Comparison of ENCODE assay signal across 1 cellular context in genomic region chr13:48001999-48002398, GRCh38.
TF ChIP-seq lines count a peak whose summit lies in the region.

No MANE protein-coding gene starts in this region.

TF ChIP-seq in K562, 482 proteins besides CTCF, POLR2A, EP300 and RAD21:
- TF ChIP-seq, protein P1, sequence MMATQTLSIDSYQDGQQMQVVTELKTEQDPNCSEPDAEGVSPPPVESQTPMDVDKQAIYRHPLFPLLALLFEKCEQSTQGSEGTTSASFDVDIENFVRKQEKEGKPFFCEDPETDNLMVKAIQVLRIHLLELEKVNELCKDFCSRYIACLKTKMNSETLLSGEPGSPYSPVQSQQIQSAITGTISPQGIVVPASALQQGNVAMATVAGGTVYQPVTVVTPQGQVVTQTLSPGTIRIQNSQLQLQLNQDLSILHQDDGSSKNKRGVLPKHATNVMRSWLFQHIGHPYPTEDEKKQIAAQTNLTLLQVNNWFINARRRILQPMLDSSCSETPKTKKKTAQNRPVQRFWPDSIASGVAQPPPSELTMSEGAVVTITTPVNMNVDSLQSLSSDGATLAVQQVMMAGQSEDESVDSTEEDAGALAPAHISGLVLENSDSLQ (IDR thresholded peaks at IDR 0.05), result peak; percentile 15; the same call in 1 of the 2 replicates
